8 cellular contexts compared by ENCODE assay signal in the genomic region with DNA sequence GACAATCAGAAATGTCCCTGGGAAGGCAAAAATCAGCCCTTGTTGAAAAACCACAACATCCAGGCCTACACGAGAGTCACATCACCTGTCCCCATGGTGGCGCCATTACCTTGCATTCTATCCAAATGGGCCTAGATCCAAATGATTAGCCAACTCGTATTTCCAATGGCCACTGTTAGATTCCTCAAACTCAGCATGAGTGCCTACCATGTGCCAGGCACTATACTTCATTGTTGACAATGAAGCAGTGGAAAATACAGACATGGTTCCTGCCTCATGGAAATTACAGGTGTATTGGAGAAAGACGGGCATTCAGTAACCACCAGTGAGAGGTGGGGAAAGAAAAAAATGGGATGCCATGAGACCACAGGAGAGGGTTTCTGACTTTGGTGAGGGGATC. TPM values are rescaled to one million over a fixed set of nuclear protein-coding genes. Genes with fewer than 3 reads are reported as not detected.
DNase-seq lines count a peak whose midpoint lies in the region; ATAC-seq and TF ChIP-seq lines count a peak whose summit lies in the region.

No MANE protein-coding gene starts in this region.

- peak overlapping the region in 2 of 5 donors; percentile 10 to 57 for H3K27ac ChIP-seq in stomach

- TF ChIP-seq EP300 in stomach (IDR thresholded peaks at IDR 0.05): no peak

- intact Hi-C loops in stomach (cut with DNase I; ENCODE audit: low total_unique reads): no loop called here

- WGBS in stomach, 5 donors: 26 to 55% (median 44%) methylated on average over 4 of the region's 4 CpGs

- peak; percentile 78 for DNase-seq in NCI-H146 (lab: John Stamatoyannopoulos, UW)
- DNase-seq in UCSD-AML1 (lab: John Stamatoyannopoulos, UW; ENCODE audit: unreplicated experiment): peak; percentile 28
- DNase-seq in glomerular visceral epithelial cell (ENCODE audit: extremely low spot score): peak; percentile 50
- DNase-seq in stomach: peak; percentile 75

- H3K9me3 ChIP-seq in stomach: no peaks in the 10 kb centered on the region

- H3K4me3 ChIP-seq in GM12875 (ENCODE audit: low read depth, low read length): no peak overlapping the region
- no peak overlapping the region for H3K4me3 ChIP-seq in stomach

- no peaks in the 10 kb centered on the region for H3K27me3 ChIP-seq in stomach

- peak; percentile 66 for TF ChIP-seq CTCF in GM12875 (IDR thresholded peaks at IDR 0.05; ENCODE audit: borderline replicate concordance, insufficient read depth, low read depth, low read length)
- peak in 4 of 7 experiments; percentile 29 to 78 (median 40) for TF ChIP-seq CTCF in stomach (IDR thresholded peaks at IDR 0.05)

- ATAC-seq in HG03025 (IDR thresholded peaks at IDR 0.05; ENCODE audit: low FRiP score, unreplicated experiment) (no peak), HG02623 (IDR thresholded peaks at IDR 0.05; ENCODE audit: unreplicated experiment) (no peak), GM21360 (IDR thresholded peaks at IDR 0.05; ENCODE audit: unreplicated experiment) (no peak)

- peaks cover 12 to 42% (median 24%) of the 10 kb centered on the region in 4 donors for H3K4me1 ChIP-seq in stomach

- TF ChIP-seq POLR2A in stomach (IDR thresholded peaks at IDR 0.05): no peak

- H3K36me3 ChIP-seq in stomach: no peaks in the 10 kb centered on the region

RNA-seq across cellular contexts. Expression of a gene that starts 29.8 kb away (rescaled TPM):
- total RNA-seq in stomach: 100 to 1,000 TPM in 1 of 5 donors, 10 to 100 TPM in 4; 21.0 to 125 (median 54.2) TPM
- 10 to 100 TPM; 39.4 to 59.3 (median 40.8) TPM for polyA plus RNA-seq in stomach

Comparison
In these comparisons a context has a peak if more than half of its experiments do, and no peak if none do; other contexts are left out.
1. DNase-seq: peak in every context shown above with its lines; median percentile 78 in NCI-H146; 75 in stomach; 50 in glomerular visceral epithelial cell; 28 in UCSD-AML1.